ENCODE assay signal across 1 cellular context in genomic region chr1:36156329-36157114, GRCh38.
A peak's percentile ranks its signal among the peaks of the same experiment; 100 is the strongest.
TF ChIP-seq lines count a peak whose summit lies in the region.

No MANE protein-coding gene starts in this region.

TF ChIP-seq in K562, 482 proteins besides CTCF, POLR2A, EP300 and RAD21 (continued from another document and continues in another):
- no peak for TF ChIP-seq CHD7 (IDR thresholded peaks at IDR 0.05; ENCODE audit: low read depth, low read length)
- no peak; the same call in 1 of the 2 replicates for TF ChIP-seq ILF3 (IDR thresholded peaks at IDR 0.05; ENCODE audit: borderline replicate concordance)
- no peak; the same call in 1 of the 2 replicates for TF ChIP-seq ZFP91 (CRISPR knock-in tag; IDR thresholded peaks at IDR 0.05)
- TF ChIP-seq MBD1 (CRISPR knock-in tag; IDR thresholded peaks at IDR 0.05): no peak
- TF ChIP-seq ZNF146 (CRISPR knock-in tag; IDR thresholded peaks at IDR 0.05; ENCODE audit: unreplicated experiment): no peak
- no peak for TF ChIP-seq ZZZ3 (IDR thresholded peaks at IDR 0.05)
- TF ChIP-seq BMI1 (IDR thresholded peaks at IDR 0.05; ENCODE audit: low read length): no peak
- no peak for TF ChIP-seq HINFP (tag; conservative IDR thresholded peaks at IDR 0.05; ENCODE audit: low read depth)
- peak; percentile 67 to 87 for TF ChIP-seq MNT (conservative IDR thresholded peaks at IDR 0.05)
- no peak for TF ChIP-seq HNRNPK (IDR thresholded peaks at IDR 0.05; ENCODE audit: low read depth, low read length, poor library complexity, severe bottlenecking)
- TF ChIP-seq DNMT1 (IDR thresholded peaks at IDR 0.05): no peak
- TF ChIP-seq TCF3 (CRISPR knock-in tag; IDR thresholded peaks at IDR 0.05): no peak
- 0 out of 2 replicates have a peak, but pooled peaks have one; percentile 55 for TF ChIP-seq NBN (IDR thresholded peaks at IDR 0.05; ENCODE audit: low read depth)
- TF ChIP-seq MTF1 (CRISPR knock-in tag; IDR thresholded peaks at IDR 0.05; ENCODE audit: borderline replicate concordance): no peak
- TF ChIP-seq MLLT1 (IDR thresholded peaks at IDR 0.05): no peak
- 0 out of 4 replicates have a peak, but pooled peaks of 1 of the 2 experiments have one; percentile 57 for TF ChIP-seq FOXA3 (CRISPR knock-in tag; conservative IDR thresholded peaks at IDR 0.05 in 1 of 2, IDR thresholded peaks at IDR 0.05 in 1 of 2)
- TF ChIP-seq HDAC3 (IDR thresholded peaks at IDR 0.05; ENCODE audit: borderline replicate concordance, partially characterized antibody): no peak
- TF ChIP-seq RBM25 (IDR thresholded peaks at IDR 0.05; ENCODE audit: low read depth, low read length, severe bottlenecking): peak; percentile 9
- TF ChIP-seq POLR2AphosphoS5 (IDR thresholded peaks at IDR 0.05; ENCODE audit: control insufficient read depth, insufficient read depth, low read depth, low read length): no peak
- no peak for TF ChIP-seq ZNF121 (CRISPR knock-in tag; conservative IDR thresholded peaks at IDR 0.05)
- TF ChIP-seq CUX1 (CRISPR knock-in tag; IDR thresholded peaks at IDR 0.05): no peak
- no peak for TF ChIP-seq ZBTB34 (CRISPR knock-in tag; IDR thresholded peaks at IDR 0.05)
- TF ChIP-seq GATAD2B (IDR thresholded peaks at IDR 0.05; ENCODE audit: borderline replicate concordance): no peak; the same call in 1 of the 2 replicates
- TF ChIP-seq RFX7 (CRISPR knock-in tag; IDR thresholded peaks at IDR 0.05): no peak
